12 cellular contexts compared by ENCODE assay signal in the genomic region with DNA sequence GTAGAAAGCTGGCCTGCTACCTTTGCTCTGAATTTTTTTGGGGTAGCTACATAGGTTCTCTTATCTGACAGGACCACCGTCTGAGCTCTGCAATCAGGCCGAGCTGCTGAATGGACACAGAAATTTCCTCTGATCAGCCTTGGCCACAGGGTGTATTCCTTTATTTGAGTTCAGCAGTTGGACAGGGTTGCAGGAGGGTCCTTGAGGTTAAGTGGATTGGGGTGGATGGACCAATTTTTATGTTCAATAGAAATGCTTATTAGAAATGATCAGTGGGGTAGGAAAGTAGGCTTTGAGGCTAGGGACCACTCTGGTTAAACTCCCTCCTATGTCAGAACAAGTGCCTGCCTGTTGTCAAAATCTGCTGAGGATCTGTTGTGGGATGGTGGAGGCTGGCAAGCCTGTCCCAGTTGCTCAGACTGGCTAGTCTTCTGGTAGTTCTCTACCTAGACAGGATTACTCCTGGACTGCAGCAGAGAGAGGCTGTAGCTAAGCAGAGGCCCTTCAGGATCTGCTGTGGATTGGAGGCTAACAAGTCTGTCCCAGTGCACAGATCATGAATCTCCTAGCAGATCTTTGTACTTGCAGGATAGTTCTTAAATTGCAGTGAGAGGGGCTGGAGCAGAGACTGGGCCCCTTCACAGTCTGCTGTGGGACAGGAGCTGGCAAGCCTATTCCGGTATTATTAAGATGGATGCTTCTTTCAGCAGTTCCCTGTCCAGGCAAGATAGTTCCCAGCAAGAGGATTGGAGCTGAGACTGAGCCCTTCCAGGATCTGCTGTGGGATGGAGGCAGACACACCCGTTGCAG.
"Had no signal": no experiment of that assay in that cellular context is flagged by ENCODE, and none has a peak within 500 bp of the region (broad histone marks: within the 10 kb centered on the region; RNA-seq: fewer than 3 reads in every experiment).

No MANE protein-coding gene starts in this region.

- H3K4me3 ChIP-seq: lung, ovary, tibial nerve had no signal

- H3K9me3 ChIP-seq: ovary had no signal

- H3K36me3 ChIP-seq: ovary, tibial nerve had no signal

- H3K27ac ChIP-seq: ovary, tibial nerve had no signal

- DNase-seq: activated CD4-positive, alpha-beta T cell treated with anti-CD3 and anti-CD28 coated beads, Interleukin-2, amount 50 U/mL, for 1 hour; activated CD4-positive, CD25-positive, alpha-beta regulatory T cell; activated naive CD4-positive, alpha-beta T cell treated with anti-CD3 and anti-CD28 coated beads, Interleukin-2, amount 50 U/mL, for 16 hours; activated T-cell treated with anti-CD3 and anti-CD28 coated beads for 4 hours; endodermal cell; left colon; ovary; stimulated activated CD4-positive, alpha-beta T cell treated with anti-CD3 and anti-CD28 coated beads, Interleukin-4, amount 100 ng/mL, for 4 hours; T-helper 2 cell had no signal

- ATAC-seq: left colon; natural killer cell treated with Interleukin-12 subunit alpha and Interleukin-12 subunit beta and Interleukin-15 and Interleukin-18, amount 100 ng/mL, for 72 hours had no signal

- H3K27me3 ChIP-seq: ovary, tibial nerve had no signal
